ENCODE assay signal across 25 cellular contexts in genomic region chr1:34009340-34009975, GRCh38.
A peak's percentile ranks its signal among the peaks of the same experiment; 100 is the strongest.
DNase-seq lines count a peak whose midpoint lies in the region; ATAC-seq, FAIRE-seq and TF ChIP-seq lines count a peak whose summit lies in the region.
"Had no signal": no experiment of that assay in that cellular context is flagged by ENCODE, and none has a peak within 500 bp of the region (broad histone marks: within the 10 kb centered on the region; RNA-seq: fewer than 3 reads in every experiment).

No MANE protein-coding gene starts in this region.

- H3K36me3 Mint-ChIP-seq in nephron (ENCODE audit: low read depth): no peaks in the 10 kb centered on the region
- H3K36me3 Mint-ChIP-seq: CD14-positive monocyte had no signal

- peak overlapping the region; percentile 67 to 98 (median 95) for H3K27ac Mint-ChIP-seq in nephron
- H3K27ac Mint-ChIP-seq: CD14-positive monocyte had no signal

- peak overlapping the region in 1 of 3 experiments; percentile 16 for H3K4me3 Mint-ChIP-seq in nephron
- H3K4me3 Mint-ChIP-seq: CD14-positive monocyte had no signal

- no peak for TF ChIP-seq CTCF in AG10803 (conservative IDR thresholded peaks at IDR 0.05; ENCODE audit: low read length)
- no peak for TF ChIP-seq CTCF in fibroblast of the aortic adventitia (IDR thresholded peaks at IDR 0.05; ENCODE audit: insufficient read depth, low read length)
- no peak for TF ChIP-seq CTCF in nephron (IDR thresholded peaks at IDR 0.05; ENCODE audit: unreplicated experiment in 3 of 3)

- no peak for ATAC-seq in HG03520 (IDR thresholded peaks at IDR 0.05; ENCODE audit: unreplicated experiment)

- FAIRE-seq in RCC 7860 (lab: Jason Lieb, UNC): no peak
- FAIRE-seq: D721Med had no signal

- H3K27me3 Mint-ChIP-seq in nephron (ENCODE audit: low read depth): peaks cover 13% of the 10 kb centered on the region

- H3K9me3 Mint-ChIP-seq in nephron: no peaks in the 10 kb centered on the region

- DNase-seq in AG10803 (ENCODE audit: low read depth) (peak; percentile 13), RCC 7860 (ENCODE audit: low spot score) (peak; percentile 40), fibroblast of the aortic adventitia (ENCODE audit: low read depth) (peak; percentile 27), NCI-H2227 treated with DMSO at 0.1 percent for 48 hours (lab: John Stamatoyannopoulos, UW) (no peak), germinal center (ENCODE audit: low spot score) (no peak), NCI-H510A (lab: John Stamatoyannopoulos, UW) (no peak)
- DNase-seq: 8988T, DMS53, EL, GF-D8, KBM-7, MM.1S, NCI-H1092 treated with DMSO at 0.1 percent for 48 hours, NCI-H1436 treated with DMSO at 0.1 percent for 48 hours, NCI-H1930, NCI-H345, NCI-H524 treated with DMSO at 0.1 percent for 48 hours, NCI-H82, Peyer's patch, SJCRH30 had no signal

- H3K4me3 ChIP-seq in AG10803 (ENCODE audit: low read length) (no peak overlapping the region), fibroblast of the aortic adventitia (ENCODE audit: low read depth, low read length) (no peak overlapping the region)
- H3K4me3 ChIP-seq: HAP-1, Peyer's patch, SJCRH30 had no signal

- peaks cover 6% of the 10 kb centered on the region for H3K4me1 Mint-ChIP-seq in nephron
- H3K4me1 Mint-ChIP-seq: CD14-positive monocyte had no signal

Comparison
In these comparisons a context has a peak if more than half of its experiments do, and no peak if none do; other contexts are left out.
1. DNase-seq: peak in AG10803 (single experiment), RCC 7860 (single experiment) and fibroblast of the aortic adventitia (single experiment); none in NCI-H2227 treated with DMSO at 0.1 percent for 48 hours (single experiment), germinal center (single experiment) and NCI-H510A (single experiment).